1 cellular context compared by ENCODE assay signal in genomic region chr3:186789554-186790260, GRCh38.
A peak's percentile ranks its signal among the peaks of the same experiment; 100 is the strongest.
TF ChIP-seq lines count a peak whose summit lies in the region.

No MANE protein-coding gene starts in this region.

TF ChIP-seq in K562, 482 proteins besides CTCF, POLR2A, EP300 and RAD21:
- peak; percentile 38 for TF ChIP-seq EWSR1 (IDR thresholded peaks at IDR 0.05; ENCODE audit: borderline replicate concordance, low read depth, partially characterized antibody)
- TF ChIP-seq E2F1 (CRISPR knock-in tag; IDR thresholded peaks at IDR 0.05), result 0 out of 2 replicates have a peak, but pooled peaks have one; percentile 6
- no peak for TF ChIP-seq TCF15 (CRISPR knock-in tag; IDR thresholded peaks at IDR 0.05)
- no peak for TF ChIP-seq BMI1 (IDR thresholded peaks at IDR 0.05; ENCODE audit: low read length)
- TF ChIP-seq POLR2AphosphoS5 (IDR thresholded peaks at IDR 0.05; ENCODE audit: control insufficient read depth, insufficient read depth, low read depth, low read length), result peak; percentile 74; the same call in 1 of the 2 replicates
- peak; percentile 85; the same call in 1 of the 2 replicates for TF ChIP-seq SUPT5H (IDR thresholded peaks at IDR 0.05)
- TF ChIP-seq CCNT2 (IDR thresholded peaks at IDR 0.05; ENCODE audit: borderline replicate concordance, extremely low read depth, insufficient read length, low read depth, low read length), result peak; percentile 12
- no peak for TF ChIP-seq ZBTB7A (IDR thresholded peaks at IDR 0.05; ENCODE audit: borderline replicate concordance, control insufficient read depth, low read depth, low read length)
- peak; percentile 21; the same call in 1 of the 2 replicates for TF ChIP-seq NFXL1 (CRISPR knock-in tag; IDR thresholded peaks at IDR 0.05)
- TF ChIP-seq NCOR1 (IDR thresholded peaks at IDR 0.05), result peak; percentile 30; the same call in 1 of the 2 replicates
- TF ChIP-seq POLR2H (tag; IDR thresholded peaks at IDR 0.05; ENCODE audit: low read depth), result peak; percentile 62
- TF ChIP-seq SMAD3 (CRISPR knock-in tag; conservative IDR thresholded peaks at IDR 0.05), result no peak
- TF ChIP-seq TEAD1 (CRISPR knock-in tag; IDR thresholded peaks at IDR 0.05), result peak in 1 of 2 experiments; percentile 41; a peak in 2 of 4 replicates
- no peak for TF ChIP-seq RBM14 (IDR thresholded peaks at IDR 0.05; ENCODE audit: borderline replicate concordance, insufficient read depth, low read depth, low read length)
- peak; percentile 63; the same call in 1 of the 2 replicates for TF ChIP-seq ZBED1 (IDR thresholded peaks at IDR 0.05)
- peak in 1 of 2 experiments; percentile 80; a peak in 2 of 4 replicates for TF ChIP-seq SIN3A (IDR thresholded peaks at IDR 0.05; ENCODE audit: borderline replicate concordance in 2 of 2, control insufficient read depth in 1 of 2, low read depth in 2 of 2, low read length in 2 of 2)
- TF ChIP-seq PML (IDR thresholded peaks at IDR 0.05; ENCODE audit: low read length), result peak; percentile 56; the same call in 1 of the 2 replicates
- TF ChIP-seq, protein P1, sequence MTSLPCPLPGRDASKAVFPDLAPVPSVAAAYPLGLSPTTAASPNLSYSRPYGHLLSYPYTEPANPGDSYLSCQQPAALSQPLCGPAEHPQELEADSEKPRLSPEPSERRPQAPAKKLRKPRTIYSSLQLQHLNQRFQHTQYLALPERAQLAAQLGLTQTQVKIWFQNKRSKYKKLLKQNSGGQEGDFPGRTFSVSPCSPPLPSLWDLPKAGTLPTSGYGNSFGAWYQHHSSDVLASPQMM (CRISPR knock-in tag; IDR thresholded peaks at IDR 0.05), result no peak
- 0 out of 2 replicates have a peak, but pooled peaks have one; percentile 53 for TF ChIP-seq ZNF253 (CRISPR knock-in tag; conservative IDR thresholded peaks at IDR 0.05)
- TF ChIP-seq IRF2 (CRISPR knock-in tag; IDR thresholded peaks at IDR 0.05), result no peak
- peak; percentile 35; the same call in 1 of the 2 replicates for TF ChIP-seq ZNF551 (CRISPR knock-in tag; IDR thresholded peaks at IDR 0.05)
- TF ChIP-seq MAFK (IDR thresholded peaks at IDR 0.05; ENCODE audit: low read length), result no peak
- TF ChIP-seq SMAD1 (IDR thresholded peaks at IDR 0.05; ENCODE audit: low read depth, low read length, partially characterized antibody), result peak; percentile 16
- peak; percentile 55 for TF ChIP-seq POLR2G (IDR thresholded peaks at IDR 0.05; ENCODE audit: low read depth, low read length)
- 0 out of 2 replicates have a peak, but pooled peaks have one; percentile 29 for TF ChIP-seq NFE2 (IDR thresholded peaks at IDR 0.05; ENCODE audit: low read depth)
- peak; percentile 14 for TF ChIP-seq TAF1 (IDR thresholded peaks at IDR 0.05; ENCODE audit: control insufficient read depth, extremely low read depth, insufficient read depth, low read length, severe bottlenecking)
- no peak for TF ChIP-seq SPI1 (IDR thresholded peaks at IDR 0.05; ENCODE audit: borderline replicate concordance, low read depth, low read length)
- TF ChIP-seq MAFG (tag; conservative IDR thresholded peaks at IDR 0.05), result no peak
- TF ChIP-seq KAT7 (CRISPR knock-in tag; IDR thresholded peaks at IDR 0.05; ENCODE audit: borderline replicate concordance), result peak; percentile 17; the same call in 1 of the 2 replicates
- TF ChIP-seq MEIS2 (IDR thresholded peaks at IDR 0.05; ENCODE audit: partially characterized antibody), result peak; percentile 25
- TF ChIP-seq ATF3 (IDR thresholded peaks at IDR 0.05), result no peak
- TF ChIP-seq ATF3 (CRISPR knock-in tag; conservative IDR thresholded peaks at IDR 0.05), result 0 out of 2 replicates have a peak, but pooled peaks have one; percentile 39
- TF ChIP-seq MBD2 (IDR thresholded peaks at IDR 0.05; ENCODE audit: borderline replicate concordance, low read depth), result peak; percentile 72
TF ChIP-seq in K562: peak in this region for 22.
